Comparison of ENCODE assay signal across 25 cellular contexts in the genomic region with DNA sequence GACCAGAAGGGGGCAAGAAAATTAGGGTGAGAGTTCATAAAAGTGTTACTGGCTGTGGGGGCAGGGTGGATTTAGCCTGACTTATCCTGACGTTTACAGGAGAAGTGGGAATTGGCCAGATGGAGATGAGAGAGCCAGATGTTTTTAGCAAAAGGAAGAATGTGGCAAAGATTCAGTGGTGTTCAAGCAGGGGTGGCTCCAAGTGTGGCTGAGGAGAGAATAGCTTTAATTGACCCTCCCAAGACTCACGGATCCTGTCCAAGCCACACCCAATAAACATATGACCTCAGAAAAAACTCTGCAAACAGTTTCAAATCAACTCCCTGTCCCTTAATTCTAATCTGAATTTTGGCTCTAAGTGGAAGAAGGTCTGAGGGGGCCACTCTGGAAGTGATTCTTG. TPM values are rescaled to one million over a fixed set of nuclear protein-coding genes. Genes with fewer than 3 reads are reported as not detected.
DNase-seq lines count a peak whose midpoint lies in the region; ATAC-seq and TF ChIP-seq lines count a peak whose summit lies in the region.
"Had no signal": no experiment of that assay in that cellular context is flagged by ENCODE, and none has a peak within 500 bp of the region (broad histone marks: within the 10 kb centered on the region; RNA-seq: fewer than 3 reads in every experiment).

No MANE protein-coding gene starts in this region.

- H3K4me1 ChIP-seq in esophagus muscularis mucosa: peaks cover 16 to 24% (median 22%) of the 10 kb centered on the region in 4 donors

- H3K27me3 ChIP-seq in esophagus muscularis mucosa: no peaks in the 10 kb centered on the region
- H3K27me3 ChIP-seq: BLaER1 treated with 17β-estradiol and CSF1 and Interleukin-3, amounts not matched to agents 10 nM and 100 nM; tibial artery had no signal

- peaks cover 10% of the 10 kb centered on the region for H3K9me3 Mint-ChIP-seq in T-helper 1 cell treated with Interleukin-12 subunit alpha and Interleukin-12 subunit beta and Interleukin-4 antibody, amounts not matched to agents 30 μg/mL and 1 μg/mL, for 36 hours

- TF ChIP-seq EP300 in esophagus muscularis mucosa (IDR thresholded peaks at IDR 0.05): no peak

- TF ChIP-seq CTCF in fibroblast of the aortic adventitia (IDR thresholded peaks at IDR 0.05; ENCODE audit: insufficient read depth, low read length): no peak
- no peak for TF ChIP-seq CTCF in esophagus muscularis mucosa (IDR thresholded peaks at IDR 0.05)

- no peak overlapping the region for H3K4me3 ChIP-seq in fibroblast of the aortic adventitia (ENCODE audit: low read depth, low read length)
- H3K4me3 ChIP-seq in esophagus muscularis mucosa: no peak overlapping the region
- H3K4me3 ChIP-seq: BLaER1 treated with 17β-estradiol and CSF1 and Interleukin-3, amounts not matched to agents 10 nM and 100 nM; skin epidermis; tibial artery had no signal

- no peak overlapping the region for H3K4me3 Mint-ChIP-seq in T-helper 1 cell treated with Interleukin-12 subunit alpha and Interleukin-12 subunit beta and Interleukin-4 antibody, amounts not matched to agents 30 μg/mL and 1 μg/mL, for 36 hours
- H3K4me3 Mint-ChIP-seq: naive thymus-derived CD4-positive, alpha-beta T cell; stimulated activated naive CD8-positive, alpha-beta T cell treated with anti-CD3 and anti-CD28 coated beads, Interleukin-15, amount 100 ng/mL, for 72 hours had no signal

- ATAC-seq in GM21390 (IDR thresholded peaks at IDR 0.05; ENCODE audit: unreplicated experiment): no peak
- no peak for ATAC-seq in GM19452 (IDR thresholded peaks at IDR 0.05; ENCODE audit: unreplicated experiment)
- ATAC-seq: left ventricle myocardium superior; naive thymus-derived CD4-positive, alpha-beta T cell; stimulated activated naive CD8-positive, alpha-beta T cell treated with anti-CD3 and anti-CD28 coated beads, Interleukin-15, amount 100 ng/mL, for 72 hours had no signal

- intact Hi-C loops in esophagus muscularis mucosa (cut with DNase I): no loop called here

- H3K27ac Mint-ChIP-seq in T-helper 1 cell treated with Interleukin-12 subunit alpha and Interleukin-12 subunit beta and Interleukin-4 antibody, amounts not matched to agents 30 μg/mL and 1 μg/mL, for 36 hours: peak overlapping the region; percentile 6
- H3K27ac Mint-ChIP-seq: naive thymus-derived CD4-positive, alpha-beta T cell; stimulated activated naive CD8-positive, alpha-beta T cell treated with anti-CD3 and anti-CD28 coated beads, Interleukin-15, amount 100 ng/mL, for 72 hours had no signal

- peaks cover 11% of the 10 kb centered on the region for H3K4me1 Mint-ChIP-seq in T-helper 1 cell treated with Interleukin-12 subunit alpha and Interleukin-12 subunit beta and Interleukin-4 antibody, amounts not matched to agents 30 μg/mL and 1 μg/mL, for 36 hours (ENCODE audit: low read depth)

- peaks cover 9 to 24% (median 13%) of the 10 kb centered on the region in 4 donors for H3K36me3 ChIP-seq in esophagus muscularis mucosa
- H3K36me3 ChIP-seq: BLaER1 treated with 17β-estradiol and CSF1 and Interleukin-3, amounts not matched to agents 10 nM and 100 nM had no signal

- H3K27ac ChIP-seq in esophagus muscularis mucosa (replicated peaks in 1 of 4): no peak overlapping the region
- H3K27ac ChIP-seq: skin epidermis, tibial artery had no signal

- 40% methylated on average over 2 of the region's 2 CpGs for WGBS in esophagus muscularis mucosa

- DNase-seq in T-helper 1 cell: no peak
- DNase-seq in NCI-H524 treated with DMSO at 0.1 percent for 48 hours (lab: John Stamatoyannopoulos, UW): peak; percentile 48
- peak; percentile 55 for DNase-seq in fibroblast of the aortic adventitia (ENCODE audit: low read depth)
- no peak for DNase-seq in SIG-M5 (lab: John Stamatoyannopoulos, UW)
- DNase-seq in esophagus muscularis mucosa (ENCODE audit: extremely low spot score): no peak
- DNase-seq: activated CD4-positive, alpha-beta T cell treated with anti-CD3 and anti-CD28 coated beads for 4 hours; activated gamma-delta T cell; activated T-cell treated with anti-CD3 and anti-CD28 coated beads, Interleukin-2, amount 50 U/mL, for 1 hour; Caco-2; glutamatergic neuron; islet precursor cell; left ventricle myocardium superior; naive thymus-derived CD4-positive, alpha-beta T cell; NCI-H1092; NCI-H1930; NCI-H82; occipital lobe; RPMI8226; stimulated activated naive CD8-positive, alpha-beta T cell treated with anti-CD3 and anti-CD28 coated beads, Interleukin-15, amount 100 ng/mL, for 72 hours; tibial artery had no signal

- H3K36me3 Mint-ChIP-seq in T-helper 1 cell treated with Interleukin-12 subunit alpha and Interleukin-12 subunit beta and Interleukin-4 antibody, amounts not matched to agents 30 μg/mL and 1 μg/mL, for 36 hours (ENCODE audit: low read depth): peaks cover 11% of the 10 kb centered on the region

- H3K9me3 ChIP-seq in esophagus muscularis mucosa: no peaks in the 10 kb centered on the region
- H3K9me3 ChIP-seq: Caco-2, tibial artery had no signal

- no peak for TF ChIP-seq POLR2A in esophagus muscularis mucosa (IDR thresholded peaks at IDR 0.05; ENCODE audit: low read depth)

- H3K27me3 Mint-ChIP-seq in T-helper 1 cell treated with Interleukin-12 subunit alpha and Interleukin-12 subunit beta and Interleukin-4 antibody, amounts not matched to agents 30 μg/mL and 1 μg/mL, for 36 hours (ENCODE audit: low read depth): no peaks in the 10 kb centered on the region
- H3K27me3 Mint-ChIP-seq: stimulated activated naive CD8-positive, alpha-beta T cell treated with anti-CD3 and anti-CD28 coated beads, Interleukin-15, amount 100 ng/mL, for 72 hours had no signal

RNA-seq across cellular contexts. Expression of a gene that starts 35.2 kb away (rescaled TPM):
- total RNA-seq in fibroblast of the aortic adventitia (ENCODE audit: low replicate concordance): 47.0 and 85.9 TPM in 2 replicates
- total RNA-seq in esophagus muscularis mucosa: 10 to 100 TPM; 28.7 to 36.1 (median 29.4) TPM

Comparison
In these comparisons a context has a peak if more than half of its experiments do, and no peak if none do; other contexts are left out.
1. DNase-seq: peak in NCI-H524 treated with DMSO at 0.1 percent for 48 hours (single experiment) and fibroblast of the aortic adventitia (single experiment); none in T-helper 1 cell (0 of 5), SIG-M5 (single experiment) and esophagus muscularis mucosa (single experiment).